20 cellular contexts compared by ENCODE assay signal in genomic region chr3:186616299-186616617, GRCh38. TPM values are rescaled to one million over a fixed set of nuclear protein-coding genes. Genes with fewer than 3 reads are reported as not detected.
"Had no signal": no experiment of that assay in that cellular context is flagged by ENCODE, and none has a peak within 500 bp of the region (broad histone marks: within the 10 kb centered on the region; RNA-seq: fewer than 3 reads in every experiment).

No MANE protein-coding gene starts in this region.

- H3K27ac ChIP-seq: brain microvascular endothelial cell, colonic mucosa, foreskin keratinocyte had no signal

- H3K36me3 ChIP-seq: brain microvascular endothelial cell, colonic mucosa, stomach had no signal

- H3K4me1 ChIP-seq: colonic mucosa had no signal

- H3K36me3 Mint-ChIP-seq: activated naive CD4-positive, alpha-beta T cell treated with anti-CD3 and anti-CD28 coated beads, Interleukin-2, amount 10 ng/mL, durations not matched to agents 7 days and 5 days; naive B cell had no signal

- H3K27ac Mint-ChIP-seq: activated naive CD4-positive, alpha-beta T cell treated with anti-CD3 and anti-CD28 coated beads, Interleukin-2, amount 10 ng/mL, durations not matched to agents 7 days and 5 days; T-helper 2 cell treated with Interferon-gamma antibody and Interleukin-4, amounts not matched to agents 5 μg/mL and 100 μg/mL, for 36 hours had no signal

- H3K4me3 ChIP-seq: colonic mucosa, mucosa of descending colon had no signal

- H3K9me3 Mint-ChIP-seq: activated CD8-positive, alpha-beta T cell treated with anti-CD3 and anti-CD28 coated beads for 36 hours; activated naive CD4-positive, alpha-beta T cell treated with anti-CD3 and anti-CD28 coated beads, Interleukin-2, amount 10 ng/mL, durations not matched to agents 7 days and 5 days; naive B cell; T-helper 2 cell treated with Interferon-gamma antibody and Interleukin-4, amounts not matched to agents 5 μg/mL and 100 μg/mL, for 36 hours had no signal

- H3K9me3 ChIP-seq: colonic mucosa, mucosa of descending colon, stomach had no signal

- H3K4me3 Mint-ChIP-seq: activated CD8-positive, alpha-beta T cell treated with anti-CD3 and anti-CD28 coated beads for 36 hours had no signal

- DNase-seq: activated effector memory CD4-positive, alpha-beta T cell treated with Interleukin-2 at 50 U/mL for 16 hours; activated naive CD4-positive, alpha-beta T cell treated with anti-CD3 and anti-CD28 coated beads, Interleukin-2, amount 10 ng/mL, durations not matched to agents 7 days and 5 days; activated T-cell treated with anti-CD3 and anti-CD28 coated beads, Interleukin-2, amount 50 U/mL, for 1 hour; naive B cell; stimulated activated CD4-positive, alpha-beta T cell treated with anti-CD3 and anti-CD28 coated beads, Interleukin-2, amount 100 ng/mL, for 48 hours had no signal

- H3K27me3 ChIP-seq: brain microvascular endothelial cell, foreskin keratinocyte had no signal

RNA-seq across cellular contexts. Expression of gene AHSG, which starts 3.4 kb away (rescaled TPM):
- total RNA-seq: activated CD8-positive, alpha-beta T cell treated with anti-CD3 and anti-CD28 coated beads for 36 hours; aorta; epithelial cell of proximal tubule; fibroblast of lung; mucosa of descending colon; osteocyte; pulmonary artery endothelial cell; temporal lobe had no signal
- polyA plus RNA-seq: fibroblast of lung, stomach had no signal

RNA-seq across cellular contexts. Expression of gene FETUB, which starts 23.9 kb away (rescaled TPM):
- total RNA-seq: activated CD8-positive, alpha-beta T cell treated with anti-CD3 and anti-CD28 coated beads for 36 hours; aorta; epithelial cell of proximal tubule; fibroblast of lung; foreskin keratinocyte; left cardiac atrium; mucosa of descending colon; osteocyte; pulmonary artery endothelial cell; stomach; temporal lobe had no signal
- polyA plus RNA-seq: aorta, fibroblast of lung, foreskin keratinocyte, small intestine had no signal

RNA-seq across cellular contexts. Expression of gene HRG, which starts 49.6 kb away (rescaled TPM):
- total RNA-seq: activated CD8-positive, alpha-beta T cell treated with anti-CD3 and anti-CD28 coated beads for 36 hours; aorta; epithelial cell of proximal tubule; fibroblast of lung; mucosa of descending colon; osteocyte; pulmonary artery endothelial cell; stomach; temporal lobe had no signal
- polyA plus RNA-seq: aorta, fibroblast of lung, foreskin keratinocyte, small intestine, stomach had no signal
